In the genomic region with DNA sequence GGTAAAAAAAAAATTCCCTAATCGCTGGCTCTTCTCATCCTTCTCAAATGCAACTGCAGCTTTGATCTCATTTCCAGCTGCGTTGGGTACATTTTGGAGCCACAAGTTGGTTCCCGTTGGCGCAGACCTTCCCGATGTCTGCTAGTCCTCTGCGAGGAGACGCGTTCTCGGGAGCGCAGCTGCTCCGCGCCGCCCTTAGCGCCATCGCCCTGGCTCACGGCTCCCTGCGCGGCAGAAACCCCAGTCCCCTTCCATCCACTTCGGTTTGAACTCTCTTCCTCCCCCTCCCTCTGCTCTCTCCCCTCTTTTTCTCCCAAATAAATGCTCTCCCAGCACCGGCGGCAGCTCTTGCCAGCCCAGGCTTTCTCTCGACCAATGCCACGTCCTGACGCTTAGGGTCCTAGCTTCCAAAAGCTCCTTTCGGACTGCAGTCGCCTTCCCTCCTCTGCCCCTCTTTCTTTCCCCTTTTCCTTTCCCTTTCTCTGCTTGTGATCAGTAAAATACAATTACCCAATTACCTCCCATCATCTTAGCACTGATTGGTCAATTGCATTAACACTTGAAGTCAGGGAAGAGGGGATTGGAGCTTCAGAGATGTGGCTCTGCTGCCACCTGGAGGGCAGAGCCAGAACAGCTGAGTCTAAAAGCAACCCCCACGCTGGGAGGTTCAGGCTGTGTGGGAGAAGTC, we compare ENCODE assay signal across 7 cellular contexts.
DNase-seq lines count a peak whose midpoint lies in the region; ATAC-seq, FAIRE-seq and TF ChIP-seq lines count a peak whose summit lies in the region.

No MANE protein-coding gene starts in this region.

- no peaks in the 10 kb centered on the region for H3F3A ChIP-seq in PC-3 (ENCODE audit: low read length, unreplicated experiment)

- BruUV-seq in PC-3 (replicated peaks; lab: Mats Ljungman, UMichigan) (no TSS peak), K562 (replicated peaks; lab: Mats Ljungman, UMichigan) (no TSS peak)

- peak; percentile 98 for ATAC-seq in GM21528 (IDR thresholded peaks at IDR 0.05; ENCODE audit: low FRiP score, unreplicated experiment)
- peak; percentile 70 for ATAC-seq in PC-3
- ATAC-seq in K562 = peak; percentile 79

- H4K20me1 ChIP-seq in PC-3 (ENCODE audit: low read length) (no peaks in the 10 kb centered on the region), K562 (replicated peaks; ENCODE audit: control insufficient read depth, insufficient read depth, low read length) (no peaks in the 10 kb centered on the region)

- POLR2A ChIA-PET in PC-3 (lab: Charles Lee; ENCODE audit: unreplicated experiment) = no interaction called here
- POLR2A ChIA-PET in K562 (lab: Yijun Ruan, JAX) = no interaction called here

- DNase-seq in PC-3 (peak; percentile 72), K562 (ENCODE audit: extremely low read depth in 1 of 4, low spot score in 3 of 4) (peak; percentile 38 to 64 (median 64)), iPS DF 19.7 (ENCODE audit: low read depth, low spot score) (peak; percentile 85)

- FAIRE-seq in K562 (lab: Jason Lieb, UNC) = peak; percentile 72

- in situ Hi-C loops in K562 (cut with MboI) = no loop called here

- peak overlapping the region; percentile 10 for H3K9ac ChIP-seq in HUES48 (ENCODE audit: low read depth, low read length)
- H3K9ac ChIP-seq in PC-3 (ENCODE audit: low read length) = no peak overlapping the region
- H3K9ac ChIP-seq in K562 (ENCODE audit: insufficient read depth in 1 of 2, low read depth in 2 of 2, low read length in 2 of 2) = no peak overlapping the region
- H3K9ac ChIP-seq in rectal smooth muscle tissue (ENCODE audit: low read length) = no peak overlapping the region

- no peaks in the 10 kb centered on the region for H3K9me1 ChIP-seq in K562 (ENCODE audit: control insufficient read depth, insufficient read depth, low read length)

- H3K4me2 ChIP-seq in PC-3 (ENCODE audit: low read length) (peak overlapping the region; percentile 76), K562 (ENCODE audit: insufficient read depth, low read length) (no peak overlapping the region)

- peaks cover 17% of the 10 kb centered on the region for H3K4me1 ChIP-seq in HUES48 (ENCODE audit: control insufficient read depth, insufficient read depth, low read length)
- no peaks in the 10 kb centered on the region for H3K4me1 ChIP-seq in PC-3 (ENCODE audit: insufficient read depth, low read length)
- H3K4me1 ChIP-seq in K562 (replicated peaks in 1 of 2; ENCODE audit: control insufficient read depth in 2 of 2, insufficient read depth in 2 of 2, low read length in 2 of 2) = no peaks in the 10 kb centered on the region
- no peaks in the 10 kb centered on the region for H3K4me1 ChIP-seq in rectal smooth muscle tissue (ENCODE audit: control insufficient read depth, insufficient read depth, low read length)

- 33% methylated on average over 16 of the region's 27 CpGs for WGBS in K562 (ENCODE audit: insufficient coverage, low coverage, missing lambda C conversion rate)

- TF ChIP-seq CTCF in PC-3 (conservative IDR thresholded peaks at IDR 0.05; ENCODE audit: low read depth, low read length) (peak; percentile 80), K562 (IDR thresholded peaks at IDR 0.05 in 2 of 3, conservative IDR thresholded peaks at IDR 0.05 in 1 of 3; ENCODE audit: insufficient read depth in 2 of 3, low read depth in 1 of 3, low read length in 3 of 3) (peak; percentile 34 to 69 (median 60))

- CTCF ChIA-PET in PC-3 (lab: Charles Lee) (interaction anchor here (0.6 to 1.2 kb wide), 2 partner anchors 390 to 919 kb away, joined by 3 to 5 read pairs; no protein-coding TSS in a partner anchor), K562 (lab: Yijun Ruan, JAX; ENCODE audit: low intra/inter-chr PET ratio) (no interaction called here)

- H3K79me2 ChIP-seq in PC-3 (ENCODE audit: low read length) (no peaks in the 10 kb centered on the region), K562 (ENCODE audit: control insufficient read depth, insufficient read depth, low read length) (no peaks in the 10 kb centered on the region)

- intact Hi-C loops in PC-3 (cut with micrococcal nuclease) (no loop called here), K562 (cut with micrococcal nuclease) (no loop called here)

- no peak for TF ChIP-seq EP300 in K562 (IDR thresholded peaks at IDR 0.05; ENCODE audit: low read length)

- no peak for TF ChIP-seq POLR2A in K562 (conservative IDR thresholded peaks at IDR 0.05)

- peaks cover 36% of the 10 kb centered on the region for H3K27me3 ChIP-seq in HUES48 (ENCODE audit: control insufficient read depth, insufficient read depth, low read length)
- H3K27me3 ChIP-seq in PC-3 (ENCODE audit: low read length) = no peaks in the 10 kb centered on the region
- no peaks in the 10 kb centered on the region for H3K27me3 ChIP-seq in K562 (ENCODE audit: control insufficient read depth in 2 of 2, insufficient read depth in 2 of 2, low read length in 2 of 2)
- no peaks in the 10 kb centered on the region for H3K27me3 ChIP-seq in rectal smooth muscle tissue (ENCODE audit: control insufficient read depth, insufficient read depth, low read length)

- no peaks in the 10 kb centered on the region for H3K36me3 ChIP-seq in HUES48 (ENCODE audit: control insufficient read depth, insufficient read depth, low read length)
- H3K36me3 ChIP-seq in PC-3 (ENCODE audit: low read depth, low read length) = no peaks in the 10 kb centered on the region
- H3K36me3 ChIP-seq in K562 (ENCODE audit: control insufficient read depth, insufficient read depth, low read length) = no peaks in the 10 kb centered on the region
- no peaks in the 10 kb centered on the region for H3K36me3 ChIP-seq in rectal smooth muscle tissue (ENCODE audit: control insufficient read depth, insufficient read depth, low read length)

- H3K9me3 ChIP-seq in HUES48 (ENCODE audit: control insufficient read depth, insufficient read depth, low read length) (no peaks in the 10 kb centered on the region), PC-3 (ENCODE audit: low read length) (no peaks in the 10 kb centered on the region), K562 (replicated peaks; ENCODE audit: control insufficient read depth, insufficient read depth, low read depth, low read length) (no peaks in the 10 kb centered on the region)

- peak overlapping the region; percentile 57; the same call in 1 of the 2 replicates for H3K4me3 ChIP-seq in GM08714 (ENCODE audit: low read length)
- peak overlapping the region; percentile 68 for H3K4me3 ChIP-seq in HUES48 (ENCODE audit: low read depth, low read length)
- peak overlapping the region; percentile 63 for H3K4me3 ChIP-seq in PC-3 (ENCODE audit: low read length)
- no peak overlapping the region for H3K4me3 ChIP-seq in K562
- H3K4me3 ChIP-seq in rectal smooth muscle tissue (ENCODE audit: low read length) = peak overlapping the region; percentile 69

- H3K27ac ChIP-seq in HUES48 (ENCODE audit: low read depth, low read length) (peak overlapping the region; percentile 43), PC-3 (ENCODE audit: low read length) (no peak overlapping the region), K562 (ENCODE audit: extremely low read depth, low read depth, low read length) (no peak overlapping the region), rectal smooth muscle tissue (ENCODE audit: low read depth, low read length) (peak overlapping the region; percentile 41)

- H2AFZ ChIP-seq in PC-3 (ENCODE audit: low read length) (peak overlapping the region; percentile 61), K562 (ENCODE audit: low read depth, low read length) (no peak overlapping the region)

- peak; percentile 31 to 65 for TF ChIP-seq RAD21 in K562 (CRISPR knock-in tag; conservative IDR thresholded peaks at IDR 0.05 in 1 of 2, IDR thresholded peaks at IDR 0.05 in 1 of 2)

- H3K9me2 ChIP-seq in PC-3 (replicated peaks; ENCODE audit: low read length) = no peaks in the 10 kb centered on the region

TF ChIP-seq in K562, 482 proteins besides CTCF, POLR2A, EP300 and RAD21:
- TF ChIP-seq NONO (IDR thresholded peaks at IDR 0.05; ENCODE audit: low read depth in 2 of 2, low read length in 1 of 2) = no peak
- peak; percentile 42; the same call in 1 of the 2 replicates for TF ChIP-seq SMC3 (conservative IDR thresholded peaks at IDR 0.05; ENCODE audit: insufficient read depth, low read depth, low read length)
- TF ChIP-seq, protein P1, sequence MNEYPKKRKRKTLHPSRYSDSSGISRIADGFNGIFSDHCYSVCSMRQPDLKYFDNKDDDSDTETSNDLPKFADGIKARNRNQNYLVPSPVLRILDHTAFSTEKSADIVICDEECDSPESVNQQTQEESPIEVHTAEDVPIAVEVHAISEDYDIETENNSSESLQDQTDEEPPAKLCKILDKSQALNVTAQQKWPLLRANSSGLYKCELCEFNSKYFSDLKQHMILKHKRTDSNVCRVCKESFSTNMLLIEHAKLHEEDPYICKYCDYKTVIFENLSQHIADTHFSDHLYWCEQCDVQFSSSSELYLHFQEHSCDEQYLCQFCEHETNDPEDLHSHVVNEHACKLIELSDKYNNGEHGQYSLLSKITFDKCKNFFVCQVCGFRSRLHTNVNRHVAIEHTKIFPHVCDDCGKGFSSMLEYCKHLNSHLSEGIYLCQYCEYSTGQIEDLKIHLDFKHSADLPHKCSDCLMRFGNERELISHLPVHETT (CRISPR knock-in tag; conservative IDR thresholded peaks at IDR 0.05 in 1 of 2, IDR thresholded peaks at IDR 0.05 in 1 of 2) = no peak
- no peak for TF ChIP-seq ZNF184 (CRISPR knock-in tag; IDR thresholded peaks at IDR 0.05)
- TF ChIP-seq PTBP1 (IDR thresholded peaks at IDR 0.05; ENCODE audit: low read depth, low read length) = no peak

Comparison
In these comparisons a context has a peak if more than half of its experiments do, and no peak if none do; other contexts are left out.
1. H3K27ac ChIP-seq: peak in HUES48 (single experiment) and rectal smooth muscle tissue (single experiment); none in PC-3 (single experiment) and K562 (single experiment).
2. Peak in every context shown above with its lines, with median percentiles within 50 percentile points of each other: ATAC-seq and DNase-seq.